8 cellular contexts compared by ENCODE assay signal in the genomic region with DNA sequence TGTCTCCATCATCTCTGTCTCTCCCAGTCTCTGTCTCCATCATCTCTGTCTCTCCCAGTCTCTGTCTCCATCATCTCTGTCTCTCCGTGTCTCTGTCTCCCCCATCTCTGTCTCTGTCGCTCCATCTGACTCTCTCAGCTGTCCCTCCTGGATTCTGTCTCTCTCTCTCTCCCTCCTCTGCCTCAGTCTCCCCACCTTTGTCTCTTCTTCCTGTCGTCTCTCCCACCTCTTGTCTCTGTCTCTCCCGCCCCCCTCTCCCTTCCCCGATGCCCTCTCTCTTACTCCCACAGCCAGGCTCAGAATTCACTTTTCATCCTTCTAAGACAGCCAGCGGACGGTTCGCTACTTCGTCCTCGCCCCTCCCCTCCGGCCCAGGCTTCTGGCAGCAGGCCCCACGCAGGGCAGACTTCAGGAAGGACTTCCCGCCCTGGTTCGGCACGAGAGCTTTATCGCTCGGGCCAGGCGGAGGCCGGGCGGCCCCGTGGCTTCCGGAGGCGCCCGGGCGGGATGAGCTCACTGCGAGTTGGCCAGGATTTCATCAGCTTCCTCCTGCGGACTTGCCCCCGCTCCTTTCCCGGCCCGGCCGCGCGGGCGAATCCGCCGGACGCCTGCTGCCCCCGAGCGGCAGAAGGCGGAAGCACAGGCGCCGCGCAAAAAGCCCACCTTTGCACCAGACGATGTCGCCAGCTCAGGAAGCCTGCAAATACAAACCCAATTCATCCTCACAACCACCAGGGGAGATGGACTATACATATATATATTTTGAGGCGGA. TPM values are rescaled to one million over a fixed set of nuclear protein-coding genes. Genes with fewer than 3 reads are reported as not detected.
DNase-seq lines count a peak whose midpoint lies in the region; FAIRE-seq and TF ChIP-seq lines count a peak whose summit lies in the region.

No MANE protein-coding gene starts in this region.

- TF ChIP-seq CTCF in type B pancreatic cell (conservative IDR thresholded peaks at IDR 0.05), result peak; percentile 99

- H3K27me3 Mint-ChIP-seq in activated naive CD8-positive, alpha-beta T cell treated with anti-CD3 and anti-CD28 coated beads for 36 hours, result no peaks in the 10 kb centered on the region
- H3K27me3 Mint-ChIP-seq in type B pancreatic cell, result peaks cover 18% of the 10 kb centered on the region

- H3K27me3 ChIP-seq in H7 (ENCODE audit: control insufficient read depth, insufficient read depth, low read length), result peaks cover 26% of the 10 kb centered on the region

- peak overlapping the region; percentile 93 for H3K4me3 Mint-ChIP-seq in activated naive CD8-positive, alpha-beta T cell treated with anti-CD3 and anti-CD28 coated beads for 36 hours
- H3K4me3 Mint-ChIP-seq in type B pancreatic cell, result peak overlapping the region; percentile 81

- peaks cover 6% of the 10 kb centered on the region for H3K36me3 Mint-ChIP-seq in activated naive CD8-positive, alpha-beta T cell treated with anti-CD3 and anti-CD28 coated beads for 36 hours
- H3K36me3 Mint-ChIP-seq in type B pancreatic cell, result no peaks in the 10 kb centered on the region

- H3K9me3 Mint-ChIP-seq in activated naive CD8-positive, alpha-beta T cell treated with anti-CD3 and anti-CD28 coated beads for 36 hours, result no peaks in the 10 kb centered on the region
- no peaks in the 10 kb centered on the region for H3K9me3 Mint-ChIP-seq in type B pancreatic cell

- intact Hi-C loops in cardiac septum (cut with DNase I), result loop anchor here (1.0 kb wide), 2 partner anchors 15 to 34 kb away; no protein-coding TSS in a partner anchor

- no peaks in the 10 kb centered on the region for H3K36me3 ChIP-seq in H7 (replicated peaks; ENCODE audit: control insufficient read depth, insufficient read depth, low read length)

- DNase-seq in H7 (peak; percentile 97), NAMALWA (ENCODE audit: low spot score) (peak; percentile 97), SKM-1 treated with dmso at 0.1 percent for 144 hours (lab: John Stamatoyannopoulos, UW; ENCODE audit: unreplicated experiment) (peak; percentile 84), cardiac septum (ENCODE audit: low spot score) (peak; percentile 98), pons (ENCODE audit: low spot score) (peak; percentile 80), type B pancreatic cell (ENCODE audit: extremely low spot score, unreplicated experiment) (peak; percentile 98)
- DNase-seq in activated naive CD8-positive, alpha-beta T cell treated with anti-CD3 and anti-CD28 coated beads for 36 hours, result peak; percentile 98

- H3K27ac Mint-ChIP-seq in activated naive CD8-positive, alpha-beta T cell treated with anti-CD3 and anti-CD28 coated beads for 36 hours, result peak overlapping the region; percentile 99
- H3K27ac Mint-ChIP-seq in type B pancreatic cell, result no peak overlapping the region

- FAIRE-seq in G401.6 (lab: Jason Lieb, UNC), result peak; percentile 67

- peaks cover 25% of the 10 kb centered on the region for H3K4me1 Mint-ChIP-seq in activated naive CD8-positive, alpha-beta T cell treated with anti-CD3 and anti-CD28 coated beads for 36 hours
- H3K4me1 Mint-ChIP-seq in type B pancreatic cell (ENCODE audit: unreplicated experiment), result peaks cover 7% of the 10 kb centered on the region

- H3K4me3 ChIP-seq in H7 (ENCODE audit: insufficient read depth, low read depth, low read length), result peak overlapping the region; percentile 34

RNA-seq across cellular contexts. Expression of a gene that starts 12.4 kb away (rescaled TPM):
- total RNA-seq in H7 (2014; rRNA removed; shearing (Covaris generic)), result 10.9 and 14.0 TPM in 2 replicates
- 10 to 100 TPM; 28.4 to 29.3 TPM for total RNA-seq in activated naive CD8-positive, alpha-beta T cell treated with anti-CD3 and anti-CD28 coated beads for 36 hours
- total RNA-seq in cardiac septum (23.1 TPM), type B pancreatic cell (ENCODE audit: low replicate concordance) (22.4 and 29.3 TPM in 2 replicates)

RNA-seq across cellular contexts. Expression of a gene that starts 13.0 kb away (rescaled TPM):
- total RNA-seq in H7 (2014; rRNA removed; shearing (Covaris generic)), result 13.4 and 20.7 TPM in 2 replicates
- 10 to 100 TPM; 12.5 to 13.3 TPM for total RNA-seq in activated naive CD8-positive, alpha-beta T cell treated with anti-CD3 and anti-CD28 coated beads for 36 hours
- total RNA-seq in cardiac septum (4.4 TPM), type B pancreatic cell (ENCODE audit: low replicate concordance) (14.8 and 36.2 TPM in 2 replicates)

RNA-seq across cellular contexts. Expression of a gene that starts 30.7 kb away (rescaled TPM):
- total RNA-seq in H7 (2014; rRNA removed; shearing (Covaris generic)), result 2.0 and 2.9 TPM in 2 replicates
- 10 to 100 TPM in 1 of 2 experiments, 1 to 10 TPM in 1; 9.8 to 10.6 TPM for total RNA-seq in activated naive CD8-positive, alpha-beta T cell treated with anti-CD3 and anti-CD28 coated beads for 36 hours
- total RNA-seq in cardiac septum, result 18.0 TPM
- 8.2 and 9.6 TPM in 2 replicates for total RNA-seq in type B pancreatic cell (ENCODE audit: low replicate concordance)

Comparison
In these comparisons a context has a peak if more than half of its experiments do, and no peak if none do; other contexts are left out.
1. Peak in every context shown above with its lines: DNase-seq and H3K4me3 ChIP-seq.